ENCODE assay signal across 23 cellular contexts in the genomic region with DNA sequence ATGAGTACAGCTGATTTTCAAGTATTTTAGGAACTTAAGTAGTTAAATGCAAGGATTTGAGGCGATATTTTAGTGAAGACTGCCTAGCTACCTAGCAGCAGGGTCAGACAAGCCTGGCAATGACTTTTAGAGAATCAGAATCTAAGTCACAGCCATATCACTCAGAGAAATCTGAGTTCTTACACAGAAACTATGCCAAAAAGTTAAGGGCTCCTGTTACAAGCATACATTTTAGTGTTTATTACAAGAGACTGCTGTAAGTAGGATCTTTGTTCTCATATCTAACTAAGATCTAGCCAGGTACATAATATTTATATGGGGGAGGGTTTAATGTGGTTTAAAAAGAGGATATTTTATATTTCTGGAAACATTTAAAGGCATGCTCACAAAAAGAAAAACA. TPM values are rescaled to one million over a fixed set of nuclear protein-coding genes. Genes with fewer than 3 reads are reported as not detected.
DNase-seq lines count a peak whose midpoint lies in the region; ATAC-seq and TF ChIP-seq lines count a peak whose summit lies in the region.
"Had no signal": no experiment of that assay in that cellular context is flagged by ENCODE, and none has a peak within 500 bp of the region (broad histone marks: within the 10 kb centered on the region; RNA-seq: fewer than 3 reads in every experiment).

No MANE protein-coding gene starts in this region.

- H4K20me1 ChIP-seq in hepatocyte (ENCODE audit: insufficient read depth, poor library complexity, severe bottlenecking) = peaks cover 80% of the 10 kb centered on the region

- no peak for TF ChIP-seq CTCF in Panc1 (IDR thresholded peaks at IDR 0.05)
- no peak for TF ChIP-seq CTCF in hepatocyte (IDR thresholded peaks at IDR 0.05; ENCODE audit: poor library complexity)

- CTCF ChIA-PET in Panc1 (lab: Charles Lee) = no interaction called here

- intact Hi-C loops in Panc1 (cut with micrococcal nuclease; ENCODE audit: unreplicated experiment) = no loop called here

- H3K27me3 ChIP-seq in Panc1 (ENCODE audit: control insufficient read depth, insufficient read depth, low read length) = no peaks in the 10 kb centered on the region
- no peaks in the 10 kb centered on the region for H3K27me3 ChIP-seq in hepatocyte
- no peaks in the 10 kb centered on the region for H3K27me3 ChIP-seq in skeletal muscle tissue (ENCODE audit: control insufficient read depth in 3 of 3, insufficient read depth in 3 of 3, low read length in 3 of 3)
- H3K27me3 ChIP-seq: transverse colon had no signal

- H3K79me2 ChIP-seq in hepatocyte = peaks cover 100% of the 10 kb centered on the region

- DNase-seq in NCI-H82 (lab: John Stamatoyannopoulos, UW) (peak; percentile 42), NCI-H82 treated with DMSO at 0.1 percent for 48 hours (lab: John Stamatoyannopoulos, UW; ENCODE audit: unreplicated experiment) (no peak), Panc1 (ENCODE audit: low read depth, low spot score) (no peak), hepatocyte (ENCODE audit: low spot score) (no peak), glomerular visceral epithelial cell (ENCODE audit: extremely low spot score) (no peak), substantia nigra (lab: John Stamatoyannopoulos, UW) (no peak), SIG-M5 (lab: John Stamatoyannopoulos, UW) (no peak)
- DNase-seq: activated CD4-positive, alpha-beta memory T cell treated with anti-CD3 and anti-CD28 coated beads, Interleukin-2, amount 10 ng/mL, durations not matched to agents 7 days and 5 days; activated CD4-positive, CD25-positive, alpha-beta regulatory T cell; activated naive CD8-positive, alpha-beta T cell treated with anti-CD3 and anti-CD28 coated beads for 36 hours; AML-193; erythroblast; foreskin fibroblast; GF-D8; hippocampal formation; immature natural killer cell; NCI-H1048; NCI-H1694 treated with DMSO at 0.1 percent for 48 hours; stimulated activated CD8-positive, alpha-beta memory T cell treated with anti-CD3 and anti-CD28 coated beads, Interleukin-4, amount 100 ng/mL, for 48 hours; T1000; transverse colon had no signal

- no peaks in the 10 kb centered on the region for H3K9me2 ChIP-seq in hepatocyte (replicated peaks; ENCODE audit: insufficient read depth)

- H3K9ac ChIP-seq in skeletal muscle tissue (ENCODE audit: low read depth in 1 of 3, low read length in 3 of 3) = peak overlapping the region; percentile 4 to 55 (median 26)

- BruUV-seq in Panc1 (replicated peaks; lab: Mats Ljungman, UMichigan) = no TSS peak

- H3K36me3 ChIP-seq in Panc1 (ENCODE audit: control insufficient read depth, insufficient read depth, low read length) (no peaks in the 10 kb centered on the region), hepatocyte (replicated peaks; ENCODE audit: insufficient read depth, low read depth) (no peaks in the 10 kb centered on the region), skeletal muscle tissue (ENCODE audit: control insufficient read depth in 3 of 3, insufficient read depth in 3 of 3, low read length in 3 of 3) (no peaks in the 10 kb centered on the region)
- H3K36me3 ChIP-seq: transverse colon had no signal

- WGBS in hepatocyte (ENCODE audit: low lambda C conversion rate, missing lambda C conversion rate) = 36% methylated on average over 1 of the region's 1 CpG

- H2AFZ ChIP-seq in hepatocyte = no peak overlapping the region

- H3K4me2 ChIP-seq in hepatocyte = peak overlapping the region; percentile 21

- ATAC-seq in Panc1 = no peak; the same call in 1 of the 2 replicates
- ATAC-seq: natural killer cell treated with Interleukin-12 subunit alpha and Interleukin-12 subunit beta and Interleukin-15 and Interleukin-18, amount 100 ng/mL, for 72 hours had no signal

- H3K27ac ChIP-seq in Panc1 (ENCODE audit: low read length) = peak overlapping the region; percentile 11; the same call in 1 of the 2 replicates
- H3K27ac ChIP-seq in hepatocyte = peak overlapping the region; percentile 6
- peak overlapping the region; percentile 54 for H3K27ac ChIP-seq in skeletal muscle tissue (ENCODE audit: low read depth, low read length)
- H3K27ac ChIP-seq in substantia nigra (ENCODE audit: low read depth, low read length, poor library complexity, severe bottlenecking) = no peak overlapping the region

- in situ Hi-C loops in Panc1 (cut with HindIII; ENCODE audit: low pct_unique_long_range_greater_than_20kb, low sequenced_read_pairs) = no loop called here

- H3K4me1 ChIP-seq in Panc1 (ENCODE audit: control insufficient read depth, insufficient read depth, low read length) = peaks cover 29% of the 10 kb centered on the region
- H3K4me1 ChIP-seq in hepatocyte (ENCODE audit: insufficient read depth) = peaks cover 17% of the 10 kb centered on the region
- H3K4me1 ChIP-seq in skeletal muscle tissue (ENCODE audit: control insufficient read depth in 3 of 3, insufficient read depth in 3 of 3, low read length in 3 of 3) = peaks cover 35 to 51% (median 39%) of the 10 kb centered on the region in 3 donors

- H3K9me3 ChIP-seq in Panc1 (ENCODE audit: control insufficient read depth, insufficient read depth, low read depth, low read length) (no peaks in the 10 kb centered on the region), hepatocyte (ENCODE audit: low read depth) (no peaks in the 10 kb centered on the region), skeletal muscle tissue (ENCODE audit: control insufficient read depth in 3 of 3, low read length in 3 of 3) (no peaks in the 10 kb centered on the region)
- H3K9me3 ChIP-seq: transverse colon had no signal

- POLR2A ChIA-PET in Panc1 (lab: Charles Lee) = no interaction called here

- H3K4me3 ChIP-seq in Panc1 (ENCODE audit: low read depth in 2 of 2, low read length in 2 of 2) = no peak overlapping the region
- H3K4me3 ChIP-seq in hepatocyte = no peak overlapping the region
- peak overlapping the region in 2 of 3 donors; percentile 1 to 28 for H3K4me3 ChIP-seq in skeletal muscle tissue (ENCODE audit: low read length in 3 of 3)
- H3K4me3 ChIP-seq: transverse colon had no signal

RNA-seq across cellular contexts. Expression of gene MAP4K3, which starts 37.5 kb away (rescaled TPM):
- 26.6 TPM for total RNA-seq in Panc1 (2021; ENCODE audit: unreplicated experiment)
- polyA plus RNA-seq in Panc1 (2012; ENCODE audit: insufficient read length) = 9.0 TPM
- total RNA-seq in hepatocyte = 65.1 and 72.1 TPM in 2 replicates
- 24.5 and 27.2 TPM in 2 replicates for polyA plus RNA-seq in hepatocyte
- total RNA-seq in skeletal muscle tissue = 59.5 TPM

Comparison
In these comparisons a context has a peak if more than half of its experiments do, and no peak if none do; other contexts are left out.
1. H3K4me3 ChIP-seq: peak in skeletal muscle tissue (2 of 3); none in Panc1 (0 of 2) and hepatocyte (single experiment).